Comparison of ENCODE assay signal across 1 cellular context in the genomic region with DNA sequence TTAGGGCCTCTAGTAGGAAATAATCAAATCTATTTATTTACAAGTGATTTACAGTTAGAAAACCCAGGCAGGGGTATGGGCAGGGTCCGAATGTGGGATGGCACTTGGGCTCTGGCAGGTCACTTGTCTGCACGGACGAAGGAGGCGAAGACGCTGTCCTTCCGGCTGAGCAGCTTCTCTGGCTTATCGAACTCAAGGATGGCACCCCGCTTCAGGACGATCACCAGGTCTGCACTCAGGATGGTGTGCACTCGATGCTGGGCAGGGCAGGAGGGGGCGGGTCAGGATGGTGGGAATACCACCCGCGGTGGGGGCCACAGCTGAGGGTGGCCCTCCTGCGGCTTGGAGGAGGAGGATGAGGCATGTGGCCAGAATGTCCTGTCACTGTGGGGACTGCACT.
TF ChIP-seq lines count a peak whose summit lies in the region.

No MANE protein-coding gene starts in this region.

TF ChIP-seq in H1, 55 proteins besides CTCF, POLR2A, EP300 and RAD21:
- TF ChIP-seq CBX5 (IDR thresholded peaks at IDR 0.05; ENCODE audit: low read depth, low read length) (no peak), POLR2AphosphoS5 (IDR thresholded peaks at IDR 0.05; ENCODE audit: low read depth, low read length) (no peak), EZH2 (IDR thresholded peaks at IDR 0.05; ENCODE audit: low read depth, low read length, severe bottlenecking) (no peak), HDAC2 (IDR thresholded peaks at IDR 0.05; ENCODE audit: borderline replicate concordance in 1 of 2, low read depth in 2 of 2, low read length in 2 of 2) (no peak), CEBPB (IDR thresholded peaks at IDR 0.05; ENCODE audit: low read depth, low read length) (no peak), SP2 (IDR thresholded peaks at IDR 0.05; ENCODE audit: low read length) (no peak), RXRA (IDR thresholded peaks at IDR 0.05; ENCODE audit: insufficient read depth, low read depth, low read length) (no peak), NANOG (IDR thresholded peaks at IDR 0.05; ENCODE audit: insufficient read depth, low read depth, low read length, poor library complexity, severe bottlenecking) (no peak), ZNF274 (IDR thresholded peaks at IDR 0.05; ENCODE audit: borderline replicate concordance, extremely low read depth, low read length) (no peak), BACH1 (IDR thresholded peaks at IDR 0.05; ENCODE audit: low read length) (no peak), SRF (IDR thresholded peaks at IDR 0.05; ENCODE audit: low read depth, low read length) (no peak), KDM4A (IDR thresholded peaks at IDR 0.05; ENCODE audit: low read depth, low read length, severe bottlenecking) (no peak), SP1 (IDR thresholded peaks at IDR 0.05; ENCODE audit: low read depth, low read length) (no peak)
- TF ChIP-seq, protein P1, sequence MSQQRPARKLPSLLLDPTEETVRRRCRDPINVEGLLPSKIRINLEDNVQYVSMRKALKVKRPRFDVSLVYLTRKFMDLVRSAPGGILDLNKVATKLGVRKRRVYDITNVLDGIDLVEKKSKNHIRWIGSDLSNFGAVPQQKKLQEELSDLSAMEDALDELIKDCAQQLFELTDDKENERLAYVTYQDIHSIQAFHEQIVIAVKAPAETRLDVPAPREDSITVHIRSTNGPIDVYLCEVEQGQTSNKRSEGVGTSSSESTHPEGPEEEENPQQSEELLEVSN (IDR thresholded peaks at IDR 0.05) = no peak
- TF ChIP-seq, protein P2, sequence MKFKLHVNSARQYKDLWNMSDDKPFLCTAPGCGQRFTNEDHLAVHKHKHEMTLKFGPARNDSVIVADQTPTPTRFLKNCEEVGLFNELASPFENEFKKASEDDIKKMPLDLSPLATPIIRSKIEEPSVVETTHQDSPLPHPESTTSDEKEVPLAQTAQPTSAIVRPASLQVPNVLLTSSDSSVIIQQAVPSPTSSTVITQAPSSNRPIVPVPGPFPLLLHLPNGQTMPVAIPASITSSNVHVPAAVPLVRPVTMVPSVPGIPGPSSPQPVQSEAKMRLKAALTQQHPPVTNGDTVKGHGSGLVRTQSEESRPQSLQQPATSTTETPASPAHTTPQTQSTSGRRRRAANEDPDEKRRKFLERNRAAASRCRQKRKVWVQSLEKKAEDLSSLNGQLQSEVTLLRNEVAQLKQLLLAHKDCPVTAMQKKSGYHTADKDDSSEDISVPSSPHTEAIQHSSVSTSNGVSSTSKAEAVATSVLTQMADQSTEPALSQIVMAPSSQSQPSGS (IDR thresholded peaks at IDR 0.05; ENCODE audit: low read length) = no peak
- TF ChIP-seq, protein P3, sequence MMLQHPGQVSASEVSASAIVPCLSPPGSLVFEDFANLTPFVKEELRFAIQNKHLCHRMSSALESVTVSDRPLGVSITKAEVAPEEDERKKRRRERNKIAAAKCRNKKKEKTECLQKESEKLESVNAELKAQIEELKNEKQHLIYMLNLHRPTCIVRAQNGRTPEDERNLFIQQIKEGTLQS (IDR thresholded peaks at IDR 0.05; ENCODE audit: insufficient read depth, low read depth, low read length) = no peak
- TF ChIP-seq, protein P4, sequence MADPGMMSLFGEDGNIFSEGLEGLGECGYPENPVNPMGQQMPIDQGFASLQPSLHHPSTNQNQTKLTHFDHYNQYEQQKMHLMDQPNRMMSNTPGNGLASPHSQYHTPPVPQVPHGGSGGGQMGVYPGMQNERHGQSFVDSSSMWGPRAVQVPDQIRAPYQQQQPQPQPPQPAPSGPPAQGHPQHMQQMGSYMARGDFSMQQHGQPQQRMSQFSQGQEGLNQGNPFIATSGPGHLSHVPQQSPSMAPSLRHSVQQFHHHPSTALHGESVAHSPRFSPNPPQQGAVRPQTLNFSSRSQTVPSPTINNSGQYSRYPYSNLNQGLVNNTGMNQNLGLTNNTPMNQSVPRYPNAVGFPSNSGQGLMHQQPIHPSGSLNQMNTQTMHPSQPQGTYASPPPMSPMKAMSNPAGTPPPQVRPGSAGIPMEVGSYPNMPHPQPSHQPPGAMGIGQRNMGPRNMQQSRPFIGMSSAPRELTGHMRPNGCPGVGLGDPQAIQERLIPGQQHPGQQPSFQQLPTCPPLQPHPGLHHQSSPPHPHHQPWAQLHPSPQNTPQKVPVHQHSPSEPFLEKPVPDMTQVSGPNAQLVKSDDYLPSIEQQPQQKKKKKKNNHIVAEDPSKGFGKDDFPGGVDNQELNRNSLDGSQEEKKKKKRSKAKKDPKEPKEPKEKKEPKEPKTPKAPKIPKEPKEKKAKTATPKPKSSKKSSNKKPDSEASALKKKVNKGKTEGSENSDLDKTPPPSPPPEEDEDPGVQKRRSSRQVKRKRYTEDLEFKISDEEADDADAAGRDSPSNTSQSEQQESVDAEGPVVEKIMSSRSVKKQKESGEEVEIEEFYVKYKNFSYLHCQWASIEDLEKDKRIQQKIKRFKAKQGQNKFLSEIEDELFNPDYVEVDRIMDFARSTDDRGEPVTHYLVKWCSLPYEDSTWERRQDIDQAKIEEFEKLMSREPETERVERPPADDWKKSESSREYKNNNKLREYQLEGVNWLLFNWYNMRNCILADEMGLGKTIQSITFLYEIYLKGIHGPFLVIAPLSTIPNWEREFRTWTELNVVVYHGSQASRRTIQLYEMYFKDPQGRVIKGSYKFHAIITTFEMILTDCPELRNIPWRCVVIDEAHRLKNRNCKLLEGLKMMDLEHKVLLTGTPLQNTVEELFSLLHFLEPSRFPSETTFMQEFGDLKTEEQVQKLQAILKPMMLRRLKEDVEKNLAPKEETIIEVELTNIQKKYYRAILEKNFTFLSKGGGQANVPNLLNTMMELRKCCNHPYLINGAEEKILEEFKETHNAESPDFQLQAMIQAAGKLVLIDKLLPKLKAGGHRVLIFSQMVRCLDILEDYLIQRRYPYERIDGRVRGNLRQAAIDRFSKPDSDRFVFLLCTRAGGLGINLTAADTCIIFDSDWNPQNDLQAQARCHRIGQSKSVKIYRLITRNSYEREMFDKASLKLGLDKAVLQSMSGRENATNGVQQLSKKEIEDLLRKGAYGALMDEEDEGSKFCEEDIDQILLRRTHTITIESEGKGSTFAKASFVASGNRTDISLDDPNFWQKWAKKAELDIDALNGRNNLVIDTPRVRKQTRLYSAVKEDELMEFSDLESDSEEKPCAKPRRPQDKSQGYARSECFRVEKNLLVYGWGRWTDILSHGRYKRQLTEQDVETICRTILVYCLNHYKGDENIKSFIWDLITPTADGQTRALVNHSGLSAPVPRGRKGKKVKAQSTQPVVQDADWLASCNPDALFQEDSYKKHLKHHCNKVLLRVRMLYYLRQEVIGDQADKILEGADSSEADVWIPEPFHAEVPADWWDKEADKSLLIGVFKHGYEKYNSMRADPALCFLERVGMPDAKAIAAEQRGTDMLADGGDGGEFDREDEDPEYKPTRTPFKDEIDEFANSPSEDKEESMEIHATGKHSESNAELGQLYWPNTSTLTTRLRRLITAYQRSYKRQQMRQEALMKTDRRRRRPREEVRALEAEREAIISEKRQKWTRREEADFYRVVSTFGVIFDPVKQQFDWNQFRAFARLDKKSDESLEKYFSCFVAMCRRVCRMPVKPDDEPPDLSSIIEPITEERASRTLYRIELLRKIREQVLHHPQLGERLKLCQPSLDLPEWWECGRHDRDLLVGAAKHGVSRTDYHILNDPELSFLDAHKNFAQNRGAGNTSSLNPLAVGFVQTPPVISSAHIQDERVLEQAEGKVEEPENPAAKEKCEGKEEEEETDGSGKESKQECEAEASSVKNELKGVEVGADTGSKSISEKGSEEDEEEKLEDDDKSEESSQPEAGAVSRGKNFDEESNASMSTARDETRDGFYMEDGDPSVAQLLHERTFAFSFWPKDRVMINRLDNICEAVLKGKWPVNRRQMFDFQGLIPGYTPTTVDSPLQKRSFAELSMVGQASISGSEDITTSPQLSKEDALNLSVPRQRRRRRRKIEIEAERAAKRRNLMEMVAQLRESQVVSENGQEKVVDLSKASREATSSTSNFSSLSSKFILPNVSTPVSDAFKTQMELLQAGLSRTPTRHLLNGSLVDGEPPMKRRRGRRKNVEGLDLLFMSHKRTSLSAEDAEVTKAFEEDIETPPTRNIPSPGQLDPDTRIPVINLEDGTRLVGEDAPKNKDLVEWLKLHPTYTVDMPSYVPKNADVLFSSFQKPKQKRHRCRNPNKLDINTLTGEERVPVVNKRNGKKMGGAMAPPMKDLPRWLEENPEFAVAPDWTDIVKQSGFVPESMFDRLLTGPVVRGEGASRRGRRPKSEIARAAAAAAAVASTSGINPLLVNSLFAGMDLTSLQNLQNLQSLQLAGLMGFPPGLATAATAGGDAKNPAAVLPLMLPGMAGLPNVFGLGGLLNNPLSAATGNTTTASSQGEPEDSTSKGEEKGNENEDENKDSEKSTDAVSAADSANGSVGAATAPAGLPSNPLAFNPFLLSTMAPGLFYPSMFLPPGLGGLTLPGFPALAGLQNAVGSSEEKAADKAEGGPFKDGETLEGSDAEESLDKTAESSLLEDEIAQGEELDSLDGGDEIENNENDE (IDR thresholded peaks at IDR 0.05; ENCODE audit: insufficient replicate concordance, low read length) = no peak
TF ChIP-seq in H1: peak in this region for 0.
